Comparison of ENCODE assay signal across 8 cellular contexts in the genomic region with DNA sequence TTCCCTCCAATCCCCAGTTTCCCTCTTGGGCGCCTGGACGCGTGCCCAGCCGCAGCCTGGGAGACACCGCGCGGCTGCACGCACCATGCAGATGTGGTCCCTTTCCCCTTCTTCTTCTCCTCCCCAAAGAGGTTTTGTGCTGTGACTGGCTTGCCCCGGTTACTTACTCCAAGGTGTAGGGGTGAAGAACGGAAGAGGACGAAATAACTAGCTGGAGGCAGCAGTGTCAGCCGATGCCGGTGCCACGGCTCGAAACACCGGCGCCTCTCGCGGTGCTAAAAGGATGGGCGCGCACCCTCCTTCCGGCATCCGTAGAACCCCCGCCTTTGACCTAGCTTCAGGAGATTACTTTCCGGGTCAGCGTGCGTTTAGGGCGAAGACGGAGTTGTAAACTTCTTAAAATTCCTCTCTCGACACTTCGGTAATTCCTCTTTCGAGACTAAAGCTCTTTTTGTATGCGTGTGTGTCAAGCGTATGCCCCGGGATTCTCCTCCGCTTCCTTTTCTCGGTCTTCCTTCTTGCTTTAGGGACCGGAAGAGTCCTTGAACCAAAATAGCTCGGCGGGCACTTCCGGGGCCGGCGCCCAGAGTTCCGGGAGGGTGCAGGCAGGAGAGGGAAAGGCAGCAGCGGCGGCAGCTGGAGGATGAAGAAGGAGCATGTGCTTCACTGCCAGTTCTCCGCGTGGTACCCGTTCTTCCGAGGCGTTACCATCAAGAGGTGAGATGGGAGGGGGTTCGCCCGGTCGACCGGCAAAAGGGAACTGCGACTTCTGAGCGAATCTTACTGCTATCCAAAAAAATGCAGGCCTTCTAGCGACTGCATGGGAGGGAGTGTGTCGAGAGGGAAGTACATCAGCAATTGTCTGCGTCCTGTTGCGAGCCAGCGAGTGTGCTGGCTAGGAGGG. TPM values are rescaled to one million over a fixed set of nuclear protein-coding genes. Genes with fewer than 3 reads are reported as not detected.
DNase-seq lines count a peak whose midpoint lies in the region; ATAC-seq, FAIRE-seq and TF ChIP-seq lines count a peak whose summit lies in the region.

A gene with protein sequence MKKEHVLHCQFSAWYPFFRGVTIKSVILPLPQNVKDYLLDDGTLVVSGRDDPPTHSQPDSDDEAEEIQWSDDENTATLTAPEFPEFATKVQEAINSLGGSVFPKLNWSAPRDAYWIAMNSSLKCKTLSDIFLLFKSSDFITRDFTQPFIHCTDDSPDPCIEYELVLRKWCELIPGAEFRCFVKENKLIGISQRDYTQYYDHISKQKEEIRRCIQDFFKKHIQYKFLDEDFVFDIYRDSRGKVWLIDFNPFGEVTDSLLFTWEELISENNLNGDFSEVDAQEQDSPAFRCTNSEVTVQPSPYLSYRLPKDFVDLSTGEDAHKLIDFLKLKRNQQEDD (plus strand): TSS at position 586 of the 904 bp plus-strand sequence. CDS start 58 bp downstream, at position 644.
A gene (minus strand): TSS at position 289 of the 904 bp plus-strand sequence. CDS start 9,600 bp downstream, outside the sequence.

- DNase-seq in GM12891 (ENCODE audit: insufficient read length, low spot score) (peak; percentile 72), NCI-H1417 (lab: John Stamatoyannopoulos, UW) (peak; percentile 84 to 95 (median 95)), SW480 (ENCODE audit: low spot score) (peak; percentile 87), cardiac muscle cell (ENCODE audit: low read depth in 1 of 2, low spot score in 1 of 2) (peak; percentile 91 to 93), tibial artery (peak; percentile 85 to 92)
- peak; percentile 87 for DNase-seq in activated naive CD8-positive, alpha-beta T cell treated with anti-CD3 and anti-CD28 coated beads, Interleukin-2, amount 50 U/mL, for 24 hours

- H3K36me3 Mint-ChIP-seq in activated naive CD8-positive, alpha-beta T cell treated with anti-CD3 and anti-CD28 coated beads, Interleukin-2, amount 50 U/mL, for 24 hours (ENCODE audit: low read depth), result peaks cover 53% of the 10 kb centered on the region

- TF ChIP-seq POLR2A in GM12891 (IDR thresholded peaks at IDR 0.05; ENCODE audit: low read depth, low read length), result peak; percentile 76

- intact Hi-C loops in tibial artery (cut with DNase I; ENCODE audit: low total_unique reads), result no loop called here

- H3K27ac ChIP-seq in cardiac muscle cell (peak within 1 kb of the TSS; percentile 90), parathyroid adenoma (peak within 1 kb of the TSS; percentile 94), tibial artery (peak within 1 kb of the TSS; percentile 83 to 91)

- no peaks in the 10 kb centered on the region for H3K9me3 Mint-ChIP-seq in activated naive CD8-positive, alpha-beta T cell treated with anti-CD3 and anti-CD28 coated beads, Interleukin-2, amount 50 U/mL, for 24 hours

- peak; percentile 8 for TF ChIP-seq CTCF in cardiac muscle cell (IDR thresholded peaks at IDR 0.05; ENCODE audit: low read depth, low read length)
- TF ChIP-seq CTCF in parathyroid adenoma (IDR thresholded peaks at IDR 0.05), result no peak
- TF ChIP-seq CTCF in tibial artery (IDR thresholded peaks at IDR 0.05), result no peak

- peak within 1 kb of the TSS; percentile 90 for H3K4me3 ChIP-seq in cardiac muscle cell
- peak within 1 kb of the TSS; percentile 89 for H3K4me3 ChIP-seq in parathyroid adenoma (ENCODE audit: low read depth, low read length)
- peak within 1 kb of the TSS; percentile 80 to 87 for H3K4me3 ChIP-seq in tibial artery

- ATAC-seq in HG02763 (IDR thresholded peaks at IDR 0.05; ENCODE audit: unreplicated experiment), result peak; percentile 91
- ATAC-seq in activated naive CD8-positive, alpha-beta T cell treated with anti-CD3 and anti-CD28 coated beads, Interleukin-2, amount 50 U/mL, for 24 hours, result peak; percentile 96

- H3K27me3 ChIP-seq in cardiac muscle cell, result no peaks in the 10 kb centered on the region
- no peaks in the 10 kb centered on the region for H3K27me3 ChIP-seq in parathyroid adenoma (ENCODE audit: control insufficient read depth, insufficient read depth, low read length)
- no peaks in the 10 kb centered on the region for H3K27me3 ChIP-seq in tibial artery

- no peaks in the 10 kb centered on the region for H3K27me3 Mint-ChIP-seq in activated naive CD8-positive, alpha-beta T cell treated with anti-CD3 and anti-CD28 coated beads, Interleukin-2, amount 50 U/mL, for 24 hours

- H3K9ac ChIP-seq in parathyroid adenoma, result peak within 1 kb of the TSS; percentile 30

- H3K4me2 ChIP-seq in parathyroid adenoma (ENCODE audit: low read length), result peak within 1 kb of the TSS; percentile 92

- peaks cover 12% of the 10 kb centered on the region for H3K36me3 ChIP-seq in cardiac muscle cell
- no peaks in the 10 kb centered on the region for H3K36me3 ChIP-seq in parathyroid adenoma (ENCODE audit: control insufficient read depth, insufficient read depth, low read length)
- H3K36me3 ChIP-seq in tibial artery, result peaks cover 4 to 20% (median 5%) of the 10 kb centered on the region in 3 donors

- peak within 1 kb of the TSS; percentile 95 for H2AFZ ChIP-seq in parathyroid adenoma

- H3K79me2 ChIP-seq in parathyroid adenoma, result peaks cover 32% of the 10 kb centered on the region

- H3K9me3 ChIP-seq in cardiac muscle cell (ENCODE audit: low read depth) (no peaks in the 10 kb centered on the region), parathyroid adenoma (ENCODE audit: control insufficient read depth, low read length) (no peaks in the 10 kb centered on the region), tibial artery (no peaks in the 10 kb centered on the region)

- peak within 1 kb of the TSS; percentile 98 for H3K4me3 Mint-ChIP-seq in activated naive CD8-positive, alpha-beta T cell treated with anti-CD3 and anti-CD28 coated beads, Interleukin-2, amount 50 U/mL, for 24 hours

- H3K4me1 ChIP-seq in cardiac muscle cell (ENCODE audit: low read depth) (peaks cover 15% of the 10 kb centered on the region), parathyroid adenoma (peaks cover 10% of the 10 kb centered on the region), tibial artery (peaks cover 0 to 48% (median 29%) of the 10 kb centered on the region in 4 donors)

- FAIRE-seq in GM12891 (lab: Jason Lieb, UNC), result peak; percentile 93

- peak within 1 kb of the TSS; percentile 98 for H3K27ac Mint-ChIP-seq in activated naive CD8-positive, alpha-beta T cell treated with anti-CD3 and anti-CD28 coated beads, Interleukin-2, amount 50 U/mL, for 24 hours

- peaks cover 64% of the 10 kb centered on the region for H3K4me1 Mint-ChIP-seq in activated naive CD8-positive, alpha-beta T cell treated with anti-CD3 and anti-CD28 coated beads, Interleukin-2, amount 50 U/mL, for 24 hours

TF ChIP-seq in GM12891, 5 proteins besides CTCF, POLR2A, EP300 and RAD21:
- TF ChIP-seq POLR2AphosphoS5 (IDR thresholded peaks at IDR 0.05; ENCODE audit: low read depth, low read length), result peak; percentile 84
- peak; percentile 52; the same call in 1 of the 2 replicates for TF ChIP-seq SPI1 (IDR thresholded peaks at IDR 0.05; ENCODE audit: low read depth, low read length)
- peak; percentile 60; the same call in 1 of the 2 replicates for TF ChIP-seq POU2F2 (IDR thresholded peaks at IDR 0.05; ENCODE audit: low read depth, low read length)
- TF ChIP-seq TAF1 (IDR thresholded peaks at IDR 0.05; ENCODE audit: low read depth, low read length), result peak; percentile 37
- no peak for TF ChIP-seq PAX5 (IDR thresholded peaks at IDR 0.05; ENCODE audit: insufficient read depth, low read length, severe bottlenecking)

RNA-seq across cellular contexts. Expression of the first gene that starts in this region (rescaled TPM):
- 105 TPM for polyA plus RNA-seq in GM12891 (2012; ENCODE audit: low read depth, missing spikeins)
- 53.0 and 77.6 TPM in 2 replicates for total RNA-seq in cardiac muscle cell
- polyA plus RNA-seq in cardiac muscle cell, result 123 and 147 TPM in 2 replicates

RNA-seq across cellular contexts. Expression of the second gene that starts in this region (rescaled TPM):
- 113 TPM for polyA plus RNA-seq in GM12891 (2012; ENCODE audit: low read depth, missing spikeins)
- 49.3 and 59.2 TPM in 2 replicates for total RNA-seq in cardiac muscle cell
- polyA plus RNA-seq in cardiac muscle cell, result 108 and 122 TPM in 2 replicates

Comparison
In these comparisons a context has a peak if more than half of its experiments do, and no peak if none do; other contexts are left out.
1. Peak in every context shown above with its lines: DNase-seq, ATAC-seq, H3K4me3 ChIP-seq and H3K27ac ChIP-seq.